Comparison of ENCODE assay signal across 1 cellular context in the genomic region with DNA sequence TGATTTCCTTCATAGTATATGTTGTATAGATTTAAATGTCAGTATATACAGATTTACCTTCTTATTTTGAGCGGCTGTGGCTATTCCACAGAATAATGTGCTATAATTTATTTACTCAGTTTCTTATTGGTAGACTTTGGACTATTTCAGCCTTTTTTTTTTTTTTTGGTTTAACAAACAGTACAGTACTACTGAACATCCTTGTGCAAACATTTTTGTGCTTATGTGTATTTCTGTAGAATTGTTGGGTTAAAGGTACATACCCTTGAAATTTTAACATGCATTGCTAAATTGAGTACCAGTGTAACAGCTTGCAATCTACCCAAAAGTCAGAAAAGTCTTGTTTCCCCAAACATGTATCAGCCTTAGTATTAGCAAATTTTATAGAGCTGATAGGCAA.
TF ChIP-seq lines count a peak whose summit lies in the region.

No MANE protein-coding gene starts in this region.

TF ChIP-seq in HepG2, 621 proteins besides CTCF, POLR2A, EP300 and RAD21 (continued from another document and continues in another):
- no peak for TF ChIP-seq NFATC3 (CRISPR knock-in tag; IDR thresholded peaks at IDR 0.05)
- TF ChIP-seq ZNF773 (CRISPR knock-in tag; IDR thresholded peaks at IDR 0.05; ENCODE audit: borderline replicate concordance): no peak
- peak; percentile 19; the same call in 1 of the 2 replicates for TF ChIP-seq SIX1 (CRISPR knock-in tag; IDR thresholded peaks at IDR 0.05; ENCODE audit: borderline replicate concordance)
- no peak for TF ChIP-seq GTF2F1 (IDR thresholded peaks at IDR 0.05; ENCODE audit: low read length)
- no peak for TF ChIP-seq EED (CRISPR knock-in tag; IDR thresholded peaks at IDR 0.05)
- TF ChIP-seq, protein P1, sequence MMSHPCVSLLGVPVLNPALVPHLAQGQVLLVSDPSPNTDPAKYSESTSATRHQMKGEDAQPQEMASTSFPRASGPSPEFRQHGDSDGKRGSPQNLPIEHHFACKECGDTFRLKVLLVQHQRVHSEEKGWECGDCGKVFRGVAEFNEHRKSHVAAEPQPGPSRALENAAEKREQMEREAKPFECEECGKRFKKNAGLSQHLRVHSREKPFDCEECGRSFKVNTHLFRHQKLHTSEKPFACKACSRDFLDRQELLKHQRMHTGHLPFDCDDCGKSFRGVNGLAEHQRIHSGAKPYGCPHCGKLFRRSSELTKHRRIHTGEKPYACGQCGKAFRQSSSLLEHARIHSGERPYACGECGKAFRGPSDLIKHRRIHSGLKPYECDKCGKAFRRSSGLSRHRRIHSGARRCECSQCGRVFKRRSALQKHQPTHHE (CRISPR knock-in tag; IDR thresholded peaks at IDR 0.05; ENCODE audit: borderline replicate concordance): no peak
- TF ChIP-seq NFIC (IDR thresholded peaks at IDR 0.05; ENCODE audit: low read length): no peak; the same call in 1 of the 2 replicates
- no peak for TF ChIP-seq HNRNPK (IDR thresholded peaks at IDR 0.05; ENCODE audit: low read depth, low read length, poor library complexity, severe bottlenecking)
- no peak for TF ChIP-seq NFIB (CRISPR knock-in tag; IDR thresholded peaks at IDR 0.05; ENCODE audit: borderline replicate concordance)
- no peak for TF ChIP-seq ERF (CRISPR knock-in tag; IDR thresholded peaks at IDR 0.05)
- TF ChIP-seq PPARG (CRISPR knock-in tag; conservative IDR thresholded peaks at IDR 0.05): peak; percentile 63
- TF ChIP-seq MIER2 (CRISPR knock-in tag; IDR thresholded peaks at IDR 0.05): no peak
- no peak for TF ChIP-seq ZNF510 (CRISPR knock-in tag; IDR thresholded peaks at IDR 0.05; ENCODE audit: low read depth)
- TF ChIP-seq, protein P2, sequence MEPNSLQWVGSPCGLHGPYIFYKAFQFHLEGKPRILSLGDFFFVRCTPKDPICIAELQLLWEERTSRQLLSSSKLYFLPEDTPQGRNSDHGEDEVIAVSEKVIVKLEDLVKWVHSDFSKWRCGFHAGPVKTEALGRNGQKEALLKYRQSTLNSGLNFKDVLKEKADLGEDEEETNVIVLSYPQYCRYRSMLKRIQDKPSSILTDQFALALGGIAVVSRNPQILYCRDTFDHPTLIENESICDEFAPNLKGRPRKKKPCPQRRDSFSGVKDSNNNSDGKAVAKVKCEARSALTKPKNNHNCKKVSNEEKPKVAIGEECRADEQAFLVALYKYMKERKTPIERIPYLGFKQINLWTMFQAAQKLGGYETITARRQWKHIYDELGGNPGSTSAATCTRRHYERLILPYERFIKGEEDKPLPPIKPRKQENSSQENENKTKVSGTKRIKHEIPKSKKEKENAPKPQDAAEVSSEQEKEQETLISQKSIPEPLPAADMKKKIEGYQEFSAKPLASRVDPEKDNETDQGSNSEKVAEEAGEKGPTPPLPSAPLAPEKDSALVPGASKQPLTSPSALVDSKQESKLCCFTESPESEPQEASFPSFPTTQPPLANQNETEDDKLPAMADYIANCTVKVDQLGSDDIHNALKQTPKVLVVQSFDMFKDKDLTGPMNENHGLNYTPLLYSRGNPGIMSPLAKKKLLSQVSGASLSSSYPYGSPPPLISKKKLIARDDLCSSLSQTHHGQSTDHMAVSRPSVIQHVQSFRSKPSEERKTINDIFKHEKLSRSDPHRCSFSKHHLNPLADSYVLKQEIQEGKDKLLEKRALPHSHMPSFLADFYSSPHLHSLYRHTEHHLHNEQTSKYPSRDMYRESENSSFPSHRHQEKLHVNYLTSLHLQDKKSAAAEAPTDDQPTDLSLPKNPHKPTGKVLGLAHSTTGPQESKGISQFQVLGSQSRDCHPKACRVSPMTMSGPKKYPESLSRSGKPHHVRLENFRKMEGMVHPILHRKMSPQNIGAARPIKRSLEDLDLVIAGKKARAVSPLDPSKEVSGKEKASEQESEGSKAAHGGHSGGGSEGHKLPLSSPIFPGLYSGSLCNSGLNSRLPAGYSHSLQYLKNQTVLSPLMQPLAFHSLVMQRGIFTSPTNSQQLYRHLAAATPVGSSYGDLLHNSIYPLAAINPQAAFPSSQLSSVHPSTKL (CRISPR knock-in tag; IDR thresholded peaks at IDR 0.05): peak; percentile 68
- TF ChIP-seq KLF15 (CRISPR knock-in tag; IDR thresholded peaks at IDR 0.05; ENCODE audit: borderline replicate concordance): no peak
- TF ChIP-seq CBX5 (CRISPR knock-in tag; IDR thresholded peaks at IDR 0.05; ENCODE audit: borderline replicate concordance): no peak
- TF ChIP-seq KLF16 (CRISPR knock-in tag; IDR thresholded peaks at IDR 0.05): no peak
- no peak for TF ChIP-seq PHF8 (CRISPR knock-in tag; IDR thresholded peaks at IDR 0.05)
- TF ChIP-seq PCBP2 (optimal IDR thresholded peaks at IDR 0.05; ENCODE audit: low read depth, low read length, poor library complexity, severe bottlenecking): no peak
- TF ChIP-seq NFE2L2 (IDR thresholded peaks at IDR 0.05; ENCODE audit: low read length): no peak
- TF ChIP-seq AKAP8 (CRISPR knock-in tag; IDR thresholded peaks at IDR 0.05): no peak
- no peak for TF ChIP-seq ZNF589 (CRISPR knock-in tag; conservative IDR thresholded peaks at IDR 0.05)
- TF ChIP-seq TOE1 (CRISPR knock-in tag; IDR thresholded peaks at IDR 0.05): no peak
- TF ChIP-seq, protein P3, sequence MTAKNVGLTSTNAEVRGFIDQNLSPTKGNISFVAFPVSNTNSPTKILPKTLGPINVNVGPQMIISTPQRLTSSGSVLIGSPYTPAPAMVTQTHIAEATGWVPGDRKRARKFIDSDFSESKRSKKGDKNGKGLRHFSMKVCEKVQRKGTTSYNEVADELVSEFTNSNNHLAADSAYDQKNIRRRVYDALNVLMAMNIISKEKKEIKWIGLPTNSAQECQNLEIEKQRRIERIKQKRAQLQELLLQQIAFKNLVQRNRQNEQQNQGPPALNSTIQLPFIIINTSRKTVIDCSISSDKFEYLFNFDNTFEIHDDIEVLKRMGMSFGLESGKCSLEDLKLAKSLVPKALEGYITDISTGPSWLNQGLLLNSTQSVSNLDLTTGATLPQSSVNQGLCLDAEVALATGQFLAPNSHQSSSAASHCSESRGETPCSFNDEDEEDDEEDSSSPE (CRISPR knock-in tag; IDR thresholded peaks at IDR 0.05): no peak
- TF ChIP-seq KDM2A (CRISPR knock-in tag; IDR thresholded peaks at IDR 0.05; ENCODE audit: borderline replicate concordance, low read depth): no peak
- TF ChIP-seq ZNF160 (CRISPR knock-in tag; IDR thresholded peaks at IDR 0.05): no peak
- TF ChIP-seq ZBTB1 (CRISPR knock-in tag; IDR thresholded peaks at IDR 0.05; ENCODE audit: borderline replicate concordance): no peak
- TF ChIP-seq, protein P4, sequence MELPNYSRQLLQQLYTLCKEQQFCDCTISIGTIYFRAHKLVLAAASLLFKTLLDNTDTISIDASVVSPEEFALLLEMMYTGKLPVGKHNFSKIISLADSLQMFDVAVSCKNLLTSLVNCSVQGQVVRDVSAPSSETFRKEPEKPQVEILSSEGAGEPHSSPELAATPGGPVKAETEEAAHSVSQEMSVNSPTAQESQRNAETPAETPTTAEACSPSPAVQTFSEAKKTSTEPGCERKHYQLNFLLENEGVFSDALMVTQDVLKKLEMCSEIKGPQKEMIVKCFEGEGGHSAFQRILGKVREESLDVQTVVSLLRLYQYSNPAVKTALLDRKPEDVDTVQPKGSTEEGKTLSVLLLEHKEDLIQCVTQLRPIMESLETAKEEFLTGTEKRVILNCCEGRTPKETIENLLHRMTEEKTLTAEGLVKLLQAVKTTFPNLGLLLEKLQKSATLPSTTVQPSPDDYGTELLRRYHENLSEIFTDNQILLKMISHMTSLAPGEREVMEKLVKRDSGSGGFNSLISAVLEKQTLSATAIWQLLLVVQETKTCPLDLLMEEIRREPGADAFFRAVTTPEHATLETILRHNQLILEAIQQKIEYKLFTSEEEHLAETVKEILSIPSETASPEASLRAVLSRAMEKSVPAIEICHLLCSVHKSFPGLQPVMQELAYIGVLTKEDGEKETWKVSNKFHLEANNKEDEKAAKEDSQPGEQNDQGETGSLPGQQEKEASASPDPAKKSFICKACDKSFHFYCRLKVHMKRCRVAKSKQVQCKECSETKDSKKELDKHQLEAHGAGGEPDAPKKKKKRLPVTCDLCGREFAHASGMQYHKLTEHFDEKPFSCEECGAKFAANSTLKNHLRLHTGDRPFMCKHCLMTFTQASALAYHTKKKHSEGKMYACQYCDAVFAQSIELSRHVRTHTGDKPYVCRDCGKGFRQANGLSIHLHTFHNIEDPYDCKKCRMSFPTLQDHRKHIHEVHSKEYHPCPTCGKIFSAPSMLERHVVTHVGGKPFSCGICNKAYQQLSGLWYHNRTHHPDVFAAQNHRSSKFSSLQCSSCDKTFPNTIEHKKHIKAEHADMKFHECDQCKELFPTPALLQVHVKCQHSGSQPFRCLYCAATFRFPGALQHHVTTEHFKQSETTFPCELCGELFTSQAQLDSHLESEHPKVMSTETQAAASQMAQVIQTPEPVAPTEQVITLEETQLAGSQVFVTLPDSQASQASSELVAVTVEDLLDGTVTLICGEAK (IDR thresholded peaks at IDR 0.05): no peak
- TF ChIP-seq, protein P4 (CRISPR knock-in tag; IDR thresholded peaks at IDR 0.05): no peak
- TF ChIP-seq ZFP37 (CRISPR knock-in tag; IDR thresholded peaks at IDR 0.05; ENCODE audit: borderline replicate concordance): no peak
- no peak for TF ChIP-seq ETV6 (CRISPR knock-in tag; conservative IDR thresholded peaks at IDR 0.05)
- no peak for TF ChIP-seq ZNF232 (CRISPR knock-in tag; IDR thresholded peaks at IDR 0.05; ENCODE audit: borderline replicate concordance)
- no peak for TF ChIP-seq ZSCAN12 (CRISPR knock-in tag; IDR thresholded peaks at IDR 0.05)
- no peak for TF ChIP-seq THAP11 (CRISPR knock-in tag; IDR thresholded peaks at IDR 0.05)
- TF ChIP-seq CEBPB (IDR thresholded peaks at IDR 0.05; ENCODE audit: borderline replicate concordance, low read depth, low read length): no peak
- TF ChIP-seq ZKSCAN1 (IDR thresholded peaks at IDR 0.05; ENCODE audit: low read length): no peak
- TF ChIP-seq, protein P5, sequence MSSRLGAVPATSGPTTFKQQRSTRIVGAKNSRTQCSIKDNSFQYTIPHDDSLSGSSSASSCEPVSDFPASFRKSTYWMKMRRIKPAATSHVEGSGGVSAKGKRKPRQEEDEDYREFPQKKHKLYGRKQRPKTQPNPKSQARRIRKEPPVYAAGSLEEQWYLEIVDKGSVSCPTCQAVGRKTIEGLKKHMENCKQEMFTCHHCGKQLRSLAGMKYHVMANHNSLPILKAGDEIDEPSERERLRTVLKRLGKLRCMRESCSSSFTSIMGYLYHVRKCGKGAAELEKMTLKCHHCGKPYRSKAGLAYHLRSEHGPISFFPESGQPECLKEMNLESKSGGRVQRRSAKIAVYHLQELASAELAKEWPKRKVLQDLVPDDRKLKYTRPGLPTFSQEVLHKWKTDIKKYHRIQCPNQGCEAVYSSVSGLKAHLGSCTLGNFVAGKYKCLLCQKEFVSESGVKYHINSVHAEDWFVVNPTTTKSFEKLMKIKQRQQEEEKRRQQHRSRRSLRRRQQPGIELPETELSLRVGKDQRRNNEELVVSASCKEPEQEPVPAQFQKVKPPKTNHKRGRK (CRISPR knock-in tag; IDR thresholded peaks at IDR 0.05): no peak
- TF ChIP-seq, protein P6, sequence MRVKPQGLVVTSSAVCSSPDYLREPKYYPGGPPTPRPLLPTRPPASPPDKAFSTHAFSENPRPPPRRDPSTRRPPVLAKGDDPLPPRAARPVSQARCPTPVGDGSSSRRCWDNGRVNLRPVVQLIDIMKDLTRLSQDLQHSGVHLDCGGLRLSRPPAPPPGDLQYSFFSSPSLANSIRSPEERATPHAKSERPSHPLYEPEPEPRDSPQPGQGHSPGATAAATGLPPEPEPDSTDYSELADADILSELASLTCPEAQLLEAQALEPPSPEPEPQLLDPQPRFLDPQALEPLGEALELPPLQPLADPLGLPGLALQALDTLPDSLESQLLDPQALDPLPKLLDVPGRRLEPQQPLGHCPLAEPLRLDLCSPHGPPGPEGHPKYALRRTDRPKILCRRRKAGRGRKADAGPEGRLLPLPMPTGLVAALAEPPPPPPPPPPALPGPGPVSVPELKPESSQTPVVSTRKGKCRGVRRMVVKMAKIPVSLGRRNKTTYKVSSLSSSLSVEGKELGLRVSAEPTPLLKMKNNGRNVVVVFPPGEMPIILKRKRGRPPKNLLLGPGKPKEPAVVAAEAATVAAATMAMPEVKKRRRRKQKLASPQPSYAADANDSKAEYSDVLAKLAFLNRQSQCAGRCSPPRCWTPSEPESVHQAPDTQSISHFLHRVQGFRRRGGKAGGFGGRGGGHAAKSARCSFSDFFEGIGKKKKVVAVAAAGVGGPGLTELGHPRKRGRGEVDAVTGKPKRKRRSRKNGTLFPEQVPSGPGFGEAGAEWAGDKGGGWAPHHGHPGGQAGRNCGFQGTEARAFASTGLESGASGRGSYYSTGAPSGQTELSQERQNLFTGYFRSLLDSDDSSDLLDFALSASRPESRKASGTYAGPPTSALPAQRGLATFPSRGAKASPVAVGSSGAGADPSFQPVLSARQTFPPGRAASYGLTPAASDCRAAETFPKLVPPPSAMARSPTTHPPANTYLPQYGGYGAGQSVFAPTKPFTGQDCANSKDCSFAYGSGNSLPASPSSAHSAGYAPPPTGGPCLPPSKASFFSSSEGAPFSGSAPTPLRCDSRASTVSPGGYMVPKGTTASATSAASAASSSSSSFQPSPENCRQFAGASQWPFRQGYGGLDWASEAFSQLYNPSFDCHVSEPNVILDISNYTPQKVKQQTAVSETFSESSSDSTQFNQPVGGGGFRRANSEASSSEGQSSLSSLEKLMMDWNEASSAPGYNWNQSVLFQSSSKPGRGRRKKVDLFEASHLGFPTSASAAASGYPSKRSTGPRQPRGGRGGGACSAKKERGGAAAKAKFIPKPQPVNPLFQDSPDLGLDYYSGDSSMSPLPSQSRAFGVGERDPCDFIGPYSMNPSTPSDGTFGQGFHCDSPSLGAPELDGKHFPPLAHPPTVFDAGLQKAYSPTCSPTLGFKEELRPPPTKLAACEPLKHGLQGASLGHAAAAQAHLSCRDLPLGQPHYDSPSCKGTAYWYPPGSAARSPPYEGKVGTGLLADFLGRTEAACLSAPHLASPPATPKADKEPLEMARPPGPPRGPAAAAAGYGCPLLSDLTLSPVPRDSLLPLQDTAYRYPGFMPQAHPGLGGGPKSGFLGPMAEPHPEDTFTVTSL (CRISPR knock-in tag; IDR thresholded peaks at IDR 0.05; ENCODE audit: borderline replicate concordance): peak; percentile 14; the same call in 1 of the 2 replicates
- no peak for TF ChIP-seq GATA4 (IDR thresholded peaks at IDR 0.05; ENCODE audit: borderline replicate concordance, low read depth)
